Comparison of ENCODE assay signal across 15 cellular contexts in genomic region chr7:64102656-64103400, GRCh38. TPM values are rescaled to one million over a fixed set of nuclear protein-coding genes. Genes with fewer than 3 reads are reported as not detected.
A peak's percentile ranks its signal among the peaks of the same experiment; 100 is the strongest.
DNase-seq lines count a peak whose midpoint lies in the region; ATAC-seq and TF ChIP-seq lines count a peak whose summit lies in the region.
"Had no signal": no experiment of that assay in that cellular context is flagged by ENCODE, and none has a peak within 500 bp of the region (broad histone marks: within the 10 kb centered on the region; RNA-seq: fewer than 3 reads in every experiment).

No MANE protein-coding gene starts in this region.

- no peak for TF ChIP-seq POLR2A in heart left ventricle (IDR thresholded peaks at IDR 0.05)

- H3K4me3 ChIP-seq in right atrium auricular region (no peak overlapping the region), heart left ventricle (no peak overlapping the region)
- H3K4me3 ChIP-seq: BLaER1 treated with 17β-estradiol and CSF1 and Interleukin-3, amounts not matched to agents 10 nM and 100 nM; GM23248; HAP-1 had no signal

- H3K27ac Mint-ChIP-seq in osteocyte (ENCODE audit: unreplicated experiment) (no peak overlapping the region), type B pancreatic cell (no peak overlapping the region)
- H3K27ac Mint-ChIP-seq: B cell; CD8-positive, alpha-beta T cell had no signal

- no peaks in the 10 kb centered on the region for H3K36me3 ChIP-seq in right atrium auricular region
- H3K36me3 ChIP-seq in heart left ventricle = no peaks in the 10 kb centered on the region
- H3K36me3 ChIP-seq: BLaER1 treated with 17β-estradiol and CSF1 and Interleukin-3, amounts not matched to agents 10 nM and 100 nM; HAP-1 had no signal

- TF ChIP-seq CTCF in right atrium auricular region (IDR thresholded peaks at IDR 0.05) (no peak), heart left ventricle (IDR thresholded peaks at IDR 0.05) (no peak), osteocyte (IDR thresholded peaks at IDR 0.05) (no peak), type B pancreatic cell (conservative IDR thresholded peaks at IDR 0.05) (no peak)

- no peaks in the 10 kb centered on the region for H3K36me3 Mint-ChIP-seq in osteocyte (ENCODE audit: unreplicated experiment)
- H3K36me3 Mint-ChIP-seq in type B pancreatic cell = no peaks in the 10 kb centered on the region
- H3K36me3 Mint-ChIP-seq: CD8-positive, alpha-beta T cell had no signal

- H3K4me3 Mint-ChIP-seq in osteocyte (ENCODE audit: unreplicated experiment) = no peak overlapping the region
- H3K4me3 Mint-ChIP-seq in type B pancreatic cell = no peak overlapping the region
- H3K4me3 Mint-ChIP-seq: B cell; CD8-positive, alpha-beta T cell had no signal

- H3K9me3 ChIP-seq in right atrium auricular region (peaks cover 0 to 37% of the 10 kb centered on the region in 2 donors), heart left ventricle (peaks cover 0 to 59% (median 31%) of the 10 kb centered on the region in 12 donors)
- H3K9me3 ChIP-seq: HAP-1 had no signal

- intact Hi-C loops in heart left ventricle (cut with DNase I) = no loop called here

- H3K4me1 Mint-ChIP-seq in osteocyte (ENCODE audit: unreplicated experiment) (no peaks in the 10 kb centered on the region), type B pancreatic cell (ENCODE audit: unreplicated experiment) (no peaks in the 10 kb centered on the region)
- H3K4me1 Mint-ChIP-seq: B cell had no signal

- ATAC-seq in heart left ventricle (no peak), GM19395 (IDR thresholded peaks at IDR 0.05; ENCODE audit: unreplicated experiment) (no peak), GM18868 (IDR thresholded peaks at IDR 0.05; ENCODE audit: unreplicated experiment) (no peak)
- ATAC-seq: CD8-positive, alpha-beta T cell had no signal

- no peaks in the 10 kb centered on the region for H3K27me3 ChIP-seq in right atrium auricular region
- no peaks in the 10 kb centered on the region for H3K27me3 ChIP-seq in heart left ventricle
- H3K27me3 ChIP-seq: BLaER1 treated with 17β-estradiol and CSF1 and Interleukin-3, amounts not matched to agents 10 nM and 100 nM had no signal

- H3K9me3 Mint-ChIP-seq in osteocyte (ENCODE audit: unreplicated experiment) = peaks cover 7% of the 10 kb centered on the region
- H3K9me3 Mint-ChIP-seq in type B pancreatic cell = no peaks in the 10 kb centered on the region

- H3K27me3 Mint-ChIP-seq in osteocyte (ENCODE audit: unreplicated experiment) (no peaks in the 10 kb centered on the region), type B pancreatic cell (no peaks in the 10 kb centered on the region)
- H3K27me3 Mint-ChIP-seq: B cell had no signal

- no peaks in the 10 kb centered on the region for H3K4me1 ChIP-seq in right atrium auricular region
- H3K4me1 ChIP-seq in heart left ventricle = no peaks in the 10 kb centered on the region
- H3K4me1 ChIP-seq: BLaER1 treated with 17β-estradiol and CSF1 and Interleukin-3, amounts not matched to agents 10 nM and 100 nM; HAP-1 had no signal

- H3K27ac ChIP-seq in right atrium auricular region (no peak overlapping the region), heart left ventricle (no peak overlapping the region)
- H3K27ac ChIP-seq: BLaER1 treated with 17β-estradiol and CSF1 and Interleukin-3, amounts not matched to agents 10 nM and 100 nM; GM23248 had no signal

- 73 to 86% (median 81%) methylated on average over 12 to 14 of the region's 14 CpGs for WGBS in heart left ventricle, 4 donors

- DNase-seq in right atrium auricular region (ENCODE audit: low spot score) (peak; percentile 18), heart left ventricle (no peak), osteocyte (ENCODE audit: extremely low spot score, unreplicated experiment) (peak; percentile 79), type B pancreatic cell (ENCODE audit: extremely low spot score, unreplicated experiment) (peak; percentile 54)
- DNase-seq: Calu3; CD8-positive, alpha-beta T cell; DMS79 treated with DMSO at 0.1 percent for 48 hours; GF-D8; GM23248 had no signal

RNA-seq across cellular contexts. Expression of gene ZNF727, which starts 57.6 kb away (rescaled TPM):
- total RNA-seq in right atrium auricular region = 1 to 10 TPM in 1 of 2 donors, under 1 TPM in 1; 0.63 to 2.8 TPM
- total RNA-seq in heart left ventricle = 1 to 10 TPM in 7 of 9 donors, under 1 TPM in 1, not detected in 1; 0.77 to 6.2 (median 2.9) TPM
- under 1 TPM in 1 of 2 donors, not detected in 1; 0.19 TPM for polyA plus RNA-seq in heart left ventricle
- not detected in 2 replicates for total RNA-seq in osteocyte
- total RNA-seq in type B pancreatic cell (ENCODE audit: low replicate concordance) = not detected in 2 replicates
- total RNA-seq: A172; Calu3; CD8-positive, alpha-beta T cell; GM23248 had no signal
- polyA plus RNA-seq: GM23248 had no signal

Comparison
In these comparisons a context has a peak if more than half of its experiments do, and no peak if none do; other contexts are left out.
1. DNase-seq: peak in right atrium auricular region (single experiment), osteocyte (single experiment) and type B pancreatic cell (single experiment); none in heart left ventricle (0 of 5).